18 cellular contexts compared by ENCODE assay signal in genomic region chr1:53943490-53944043, GRCh38. TPM values are rescaled to one million over a fixed set of nuclear protein-coding genes. Genes with fewer than 3 reads are reported as not detected.
DNase-seq lines count a peak whose midpoint lies in the region; ATAC-seq and TF ChIP-seq lines count a peak whose summit lies in the region.
"Had no signal": no experiment of that assay in that cellular context is flagged by ENCODE, and none has a peak within 500 bp of the region (broad histone marks: within the 10 kb centered on the region; RNA-seq: fewer than 3 reads in every experiment).

No MANE protein-coding gene starts in this region.

- TF ChIP-seq CTCF in CD14-positive monocyte (IDR thresholded peaks at IDR 0.05) = no peak

- DNase-seq in T-helper 1 cell = no peak
- no peak for DNase-seq in activated naive CD4-positive, alpha-beta T cell treated with anti-CD3 and anti-CD28 coated beads, Interleukin-2, amount 50 U/mL, for 72 hours (ENCODE audit: low spot score in 2 of 2)
- DNase-seq in naive thymus-derived CD8-positive, alpha-beta T cell = no peak
- DNase-seq in CD14-positive monocyte (ENCODE audit: low spot score) = no peak
- no peak for DNase-seq in NCI-H2171 treated with DMSO at 0.1 percent for 48 hours (lab: John Stamatoyannopoulos, UW)
- DNase-seq: gastrocnemius medialis, H7, NCI-H187 treated with DMSO at 0.1 percent for 48 hours, NCI-H82, pancreas, spleen, WERI-Rb-1 had no signal

- intact Hi-C loops in CD14-positive monocyte (cut with micrococcal nuclease) = loop anchor here (2.0 to 10.0 kb wide), 3 partner anchors 53 to 821 kb away; partner anchors contain the start of genes PARS2 (in 1 of the 2) and TTC4 (in 1 of the 2)

- no peaks in the 10 kb centered on the region for H3K9me3 Mint-ChIP-seq in T-helper 1 cell treated with Interleukin-12 subunit alpha and Interleukin-12 subunit beta and Interleukin-4 antibody, amounts not matched to agents 30 μg/mL and 1 μg/mL, for 36 hours
- no peaks in the 10 kb centered on the region for H3K9me3 Mint-ChIP-seq in IgD-negative memory B cell
- peaks cover 0 to 4% of the 10 kb centered on the region in 2 donors for H3K9me3 Mint-ChIP-seq in activated naive CD4-positive, alpha-beta T cell treated with anti-CD3 and anti-CD28 coated beads, Interleukin-2, amount 50 U/mL, for 72 hours
- no peaks in the 10 kb centered on the region for H3K9me3 Mint-ChIP-seq in naive thymus-derived CD8-positive, alpha-beta T cell
- H3K9me3 Mint-ChIP-seq in CD14-positive monocyte = no peaks in the 10 kb centered on the region

- H3K4me1 Mint-ChIP-seq in T-helper 1 cell treated with Interleukin-12 subunit alpha and Interleukin-12 subunit beta and Interleukin-4 antibody, amounts not matched to agents 30 μg/mL and 1 μg/mL, for 36 hours (ENCODE audit: low read depth) = peaks cover 45% of the 10 kb centered on the region
- peaks cover 26 to 31% (median 29%) of the 10 kb centered on the region in 3 donors for H3K4me1 Mint-ChIP-seq in IgD-negative memory B cell
- peaks cover 32 to 60% (median 58%) of the 10 kb centered on the region in 4 donors for H3K4me1 Mint-ChIP-seq in naive thymus-derived CD8-positive, alpha-beta T cell
- peaks cover 22% of the 10 kb centered on the region for H3K4me1 Mint-ChIP-seq in CD14-positive monocyte

- H3K27ac Mint-ChIP-seq in T-helper 1 cell treated with Interleukin-12 subunit alpha and Interleukin-12 subunit beta and Interleukin-4 antibody, amounts not matched to agents 30 μg/mL and 1 μg/mL, for 36 hours = peak overlapping the region; percentile 73
- H3K27ac Mint-ChIP-seq in IgD-negative memory B cell (peak overlapping the region; percentile 33 to 64 (median 49)), CD14-positive monocyte (no peak overlapping the region)
- H3K27ac Mint-ChIP-seq in activated naive CD4-positive, alpha-beta T cell treated with anti-CD3 and anti-CD28 coated beads, Interleukin-2, amount 50 U/mL, for 72 hours = peak overlapping the region; percentile 80 to 95
- peak overlapping the region in 6 of 10 donors; percentile 4 to 71 (median 48) for H3K27ac Mint-ChIP-seq in naive thymus-derived CD8-positive, alpha-beta T cell

- H3K36me3 Mint-ChIP-seq in T-helper 1 cell treated with Interleukin-12 subunit alpha and Interleukin-12 subunit beta and Interleukin-4 antibody, amounts not matched to agents 30 μg/mL and 1 μg/mL, for 36 hours (ENCODE audit: low read depth) = peaks cover 34% of the 10 kb centered on the region
- H3K36me3 Mint-ChIP-seq in IgD-negative memory B cell = peaks cover 2% of the 10 kb centered on the region
- peaks cover 12 to 40% of the 10 kb centered on the region in 2 donors for H3K36me3 Mint-ChIP-seq in activated naive CD4-positive, alpha-beta T cell treated with anti-CD3 and anti-CD28 coated beads, Interleukin-2, amount 50 U/mL, for 72 hours
- peaks cover 0 to 16% (median 3%) of the 10 kb centered on the region in 3 donors for H3K36me3 Mint-ChIP-seq in naive thymus-derived CD8-positive, alpha-beta T cell
- peaks cover 0 to 9% of the 10 kb centered on the region in 2 donors for H3K36me3 Mint-ChIP-seq in CD14-positive monocyte

- peak overlapping the region; percentile 80 for H3K4me3 Mint-ChIP-seq in T-helper 1 cell treated with Interleukin-12 subunit alpha and Interleukin-12 subunit beta and Interleukin-4 antibody, amounts not matched to agents 30 μg/mL and 1 μg/mL, for 36 hours
- peak overlapping the region in 3 of 4 donors; percentile 18 to 96 (median 54) for H3K4me3 Mint-ChIP-seq in IgD-negative memory B cell
- peak overlapping the region; percentile 52 to 98 (median 96) for H3K4me3 Mint-ChIP-seq in naive thymus-derived CD8-positive, alpha-beta T cell
- H3K4me3 Mint-ChIP-seq in CD14-positive monocyte = no peak overlapping the region

- no peaks in the 10 kb centered on the region for H3K27me3 Mint-ChIP-seq in T-helper 1 cell treated with Interleukin-12 subunit alpha and Interleukin-12 subunit beta and Interleukin-4 antibody, amounts not matched to agents 30 μg/mL and 1 μg/mL, for 36 hours (ENCODE audit: low read depth)
- H3K27me3 Mint-ChIP-seq in IgD-negative memory B cell (no peaks in the 10 kb centered on the region), CD14-positive monocyte (ENCODE audit: low read depth in 3 of 3) (no peaks in the 10 kb centered on the region)
- no peaks in the 10 kb centered on the region for H3K27me3 Mint-ChIP-seq in naive thymus-derived CD8-positive, alpha-beta T cell

- no peak for ATAC-seq in activated naive CD4-positive, alpha-beta T cell treated with anti-CD3 and anti-CD28 coated beads, Interleukin-2, amount 50 U/mL, for 72 hours
- no peak for ATAC-seq in naive thymus-derived CD8-positive, alpha-beta T cell
- no peak for ATAC-seq in HG02798 (IDR thresholded peaks at IDR 0.05; ENCODE audit: poor library complexity, unreplicated experiment)
- ATAC-seq: gastrocnemius medialis, pancreas had no signal

- POLR2A ChIA-PET in naive thymus-derived CD8-positive, alpha-beta T cell (lab: Charles Lee) = interaction anchor here (0.6 to 3.2 kb wide), 3 partner anchors 54 to 106 kb away, joined by 3 to 24 read pairs (median 16); partner anchors contain the start of genes NDC1 and YIPF1

RNA-seq across cellular contexts. Expression of gene IFT25, which starts 1.9 kb away (rescaled TPM):
- 58.6 TPM for polyA plus RNA-seq in IgD-negative memory B cell
- 10 to 100 TPM; 61.3 to 73.0 TPM for total RNA-seq in activated naive CD4-positive, alpha-beta T cell treated with anti-CD3 and anti-CD28 coated beads, Interleukin-2, amount 50 U/mL, for 72 hours
- total RNA-seq in naive thymus-derived CD8-positive, alpha-beta T cell = 10 to 100 TPM; 43.2 to 47.5 TPM
- polyA plus RNA-seq in naive thymus-derived CD8-positive, alpha-beta T cell = 10 to 100 TPM; 34.9 to 53.7 (median 46.8) TPM
- polyA plus RNA-seq in CD14-positive monocyte = 10 to 100 TPM; 27.8 to 30.6 TPM

RNA-seq across cellular contexts. Expression of gene LRRC42, which starts 2.6 kb away (rescaled TPM):
- polyA plus RNA-seq in IgD-negative memory B cell = 10.4 TPM
- 10 to 100 TPM; 31.6 to 35.8 TPM for total RNA-seq in activated naive CD4-positive, alpha-beta T cell treated with anti-CD3 and anti-CD28 coated beads, Interleukin-2, amount 50 U/mL, for 72 hours
- 1 to 10 TPM; 7.8 to 9.8 TPM for total RNA-seq in naive thymus-derived CD8-positive, alpha-beta T cell
- polyA plus RNA-seq in naive thymus-derived CD8-positive, alpha-beta T cell = 10 to 100 TPM in 1 of 3 donors, 1 to 10 TPM in 2; 9.1 to 10.5 (median 9.1) TPM
- polyA plus RNA-seq in CD14-positive monocyte = 1 to 10 TPM; 5.6 to 7.3 TPM

RNA-seq across cellular contexts. Expression of gene DIO1, which starts 49.6 kb away (rescaled TPM):
- polyA plus RNA-seq in IgD-negative memory B cell (0.18 TPM), CD14-positive monocyte (under 1 TPM; 0.22 to 0.73 TPM)
- total RNA-seq in activated naive CD4-positive, alpha-beta T cell treated with anti-CD3 and anti-CD28 coated beads, Interleukin-2, amount 50 U/mL, for 72 hours = not detected
- total RNA-seq in naive thymus-derived CD8-positive, alpha-beta T cell = not detected
- not detected for polyA plus RNA-seq in naive thymus-derived CD8-positive, alpha-beta T cell
- total RNA-seq: A172, gastrocnemius medialis, H7, lung microvascular endothelial cell, pancreas, suprapubic skin had no signal

RNA-seq across cellular contexts. Expression of gene YIPF1, which starts 54.0 kb away (rescaled TPM):
- polyA plus RNA-seq in IgD-negative memory B cell (22.2 TPM), CD14-positive monocyte (10 to 100 TPM; 42.1 to 51.9 TPM)
- 10 to 100 TPM; 18.1 to 21.8 TPM for total RNA-seq in activated naive CD4-positive, alpha-beta T cell treated with anti-CD3 and anti-CD28 coated beads, Interleukin-2, amount 50 U/mL, for 72 hours
- 10 to 100 TPM; 13.6 to 16.2 TPM for total RNA-seq in naive thymus-derived CD8-positive, alpha-beta T cell
- polyA plus RNA-seq in naive thymus-derived CD8-positive, alpha-beta T cell = 10 to 100 TPM; 22.3 to 25.6 (median 24.2) TPM

Comparison
In these comparisons a context has a peak if more than half of its experiments do, and no peak if none do; other contexts are left out.
1. H3K27ac Mint-ChIP-seq: peak in T-helper 1 cell treated with Interleukin-12 subunit alpha and Interleukin-12 subunit beta and Interleukin-4 antibody, amounts not matched to agents 30 μg/mL and 1 μg/mL, for 36 hours (single experiment), IgD-negative memory B cell (3 of 3), activated naive CD4-positive, alpha-beta T cell treated with anti-CD3 and anti-CD28 coated beads, Interleukin-2, amount 50 U/mL, for 72 hours (2 of 2) and naive thymus-derived CD8-positive, alpha-beta T cell (6 of 10); none in CD14-positive monocyte (0 of 7).
2. H3K4me3 Mint-ChIP-seq: peak in T-helper 1 cell treated with Interleukin-12 subunit alpha and Interleukin-12 subunit beta and Interleukin-4 antibody, amounts not matched to agents 30 μg/mL and 1 μg/mL, for 36 hours (single experiment), IgD-negative memory B cell (3 of 4) and naive thymus-derived CD8-positive, alpha-beta T cell (10 of 10); none in CD14-positive monocyte (0 of 2).